In genomic region chr14:52837451-52837850, GRCh38 we compare ENCODE assay signal across 16 cellular contexts. TPM values are rescaled to one million over a fixed set of nuclear protein-coding genes. Genes with fewer than 3 reads are reported as not detected.
A peak's percentile ranks its signal among the peaks of the same experiment; 100 is the strongest.
DNase-seq lines count a peak whose midpoint lies in the region; ATAC-seq and TF ChIP-seq lines count a peak whose summit lies in the region.
"Had no signal": no experiment of that assay in that cellular context is flagged by ENCODE, and none has a peak within 500 bp of the region (broad histone marks: within the 10 kb centered on the region; RNA-seq: fewer than 3 reads in every experiment).

No MANE protein-coding gene starts in this region.

- no peaks in the 10 kb centered on the region for H3K79me2 ChIP-seq in H9 (ENCODE audit: insufficient read depth, low read length)
- H3K79me2 ChIP-seq in mesendoderm (ENCODE audit: control insufficient read depth, insufficient read depth, low read length), result no peaks in the 10 kb centered on the region

- no CpG with 5 or more reads among the region's 7 CpGs for WGBS in H9 (ENCODE audit: extremely low coverage, insufficient read length, low lambda C conversion rate)
- WGBS in mesendoderm (ENCODE audit: extremely low coverage, insufficient coverage, low lambda C conversion rate), result no CpG with 5 or more reads among the region's 7 CpGs

- H3K23ac ChIP-seq in H9 (ENCODE audit: insufficient read length, low read depth, low read length) (no peak overlapping the region), mesendoderm (ENCODE audit: low read length) (no peak overlapping the region)

- POLR2A ChIA-PET in WTC11 (lab: Charles Lee), result no interaction called here
- POLR2A ChIA-PET in naive thymus-derived CD4-positive, alpha-beta T cell (lab: Charles Lee), result no interaction called here
- POLR2A ChIA-PET in activated CD4-positive, alpha-beta memory T cell treated with anti-CD3 and anti-CD28 coated beads for 36 hours (lab: Charles Lee), result no interaction called here

- no peak overlapping the region for H3K4me3 ChIP-seq in mesendoderm (ENCODE audit: low read length)
- H3K4me3 ChIP-seq in naive thymus-derived CD4-positive, alpha-beta T cell (ENCODE audit: low read length), result no peak overlapping the region

- no peaks in the 10 kb centered on the region for H4K20me1 ChIP-seq in H9 (ENCODE audit: control insufficient read depth, insufficient read depth, insufficient read length)

- DNase-seq in H9 (no peak), WTC11 (ENCODE audit: low spot score) (no peak), mesendoderm (no peak), NCI-H1436 treated with DMSO at 0.1 percent for 48 hours (lab: John Stamatoyannopoulos, UW) (no peak), dedifferentiated amniotic fluid mesenchymal stem cell (ENCODE audit: extremely low spot score) (no peak)
- no peak for DNase-seq in naive thymus-derived CD4-positive, alpha-beta T cell
- DNase-seq in activated CD4-positive, alpha-beta memory T cell treated with anti-CD3 and anti-CD28 coated beads for 36 hours, result no peak
- DNase-seq: C1 segment of cervical spinal cord; CD4-positive, alpha-beta T cell; DMS79; EL; GOT3; HCEC 1CT; HFFc6 had no signal

- no peak overlapping the region for H2BK20ac ChIP-seq in H9 (ENCODE audit: low read depth, low read length, poor library complexity, severe bottlenecking)

- no peak overlapping the region for H3K4ac ChIP-seq in H9 (ENCODE audit: low read depth, low read length)
- H3K4ac ChIP-seq in mesendoderm (ENCODE audit: low read depth, low read length), result no peak overlapping the region

- H3K4me3 Mint-ChIP-seq in H9 (no peak overlapping the region), WTC11 (no peak overlapping the region)
- H3K4me3 Mint-ChIP-seq in naive thymus-derived CD4-positive, alpha-beta T cell, result no peak overlapping the region
- no peak overlapping the region for H3K4me3 Mint-ChIP-seq in activated CD4-positive, alpha-beta memory T cell treated with anti-CD3 and anti-CD28 coated beads for 36 hours
- H3K4me3 Mint-ChIP-seq: B cell; CD4-positive, alpha-beta T cell; HFFc6 had no signal

- H3K36me3 ChIP-seq in mesendoderm (ENCODE audit: control insufficient read depth, insufficient read depth, low read length), result no peaks in the 10 kb centered on the region
- H3K36me3 ChIP-seq in naive thymus-derived CD4-positive, alpha-beta T cell (ENCODE audit: control insufficient read depth in 2 of 3, insufficient read depth in 3 of 3, low read length in 3 of 3), result no peaks in the 10 kb centered on the region

- H3K36me3 Mint-ChIP-seq in H9 (ENCODE audit: insufficient read depth in 1 of 3, low read depth in 3 of 3) (peaks cover 0 to 3% (median 0%) of the 10 kb centered on the region in 3 experiments; a peak in 2 of 7 replicates), WTC11 (no peaks in the 10 kb centered on the region)
- H3K36me3 Mint-ChIP-seq in naive thymus-derived CD4-positive, alpha-beta T cell, result no peaks in the 10 kb centered on the region
- no peaks in the 10 kb centered on the region for H3K36me3 Mint-ChIP-seq in activated CD4-positive, alpha-beta memory T cell treated with anti-CD3 and anti-CD28 coated beads for 36 hours

- H3K9ac ChIP-seq in H9 (ENCODE audit: extremely low read depth, insufficient read length, low read length) (no peak overlapping the region), mesendoderm (ENCODE audit: low read length) (no peak overlapping the region)

- no peaks in the 10 kb centered on the region for H3K23me2 ChIP-seq in H9 (ENCODE audit: insufficient read length, low read depth, low read length, poor library complexity, severe bottlenecking)

- peak overlapping the region; percentile 15 to 85 (median 68); a peak in 4 of 7 replicates for H3K27ac Mint-ChIP-seq in H9
- 0 out of 2 replicates have a peak overlapping the region, but pooled peaks have one; percentile 36 for H3K27ac Mint-ChIP-seq in WTC11
- H3K27ac Mint-ChIP-seq in naive thymus-derived CD4-positive, alpha-beta T cell, result no peak overlapping the region
- no peak overlapping the region for H3K27ac Mint-ChIP-seq in activated CD4-positive, alpha-beta memory T cell treated with anti-CD3 and anti-CD28 coated beads for 36 hours
- H3K27ac Mint-ChIP-seq: B cell; CD4-positive, alpha-beta T cell; HFFc6 had no signal

- no peak overlapping the region for H3K18ac ChIP-seq in H9 (ENCODE audit: insufficient read length, low read depth, low read length)
- peak overlapping the region; percentile 64 for H3K18ac ChIP-seq in mesendoderm (ENCODE audit: low read length)

- H2BK5ac ChIP-seq in H9 (ENCODE audit: insufficient read length, low read length) (no peak overlapping the region), mesendoderm (ENCODE audit: low read length) (peak overlapping the region; percentile 1)

- H3T11ph ChIP-seq in H9 (ENCODE audit: low read length), result no peak overlapping the region

- no peak for ATAC-seq in WTC11
- ATAC-seq in naive thymus-derived CD4-positive, alpha-beta T cell, result no peak

- H3K9me3 ChIP-seq in H9 (ENCODE audit: control insufficient read depth, low read depth, low read length), result no peaks in the 10 kb centered on the region
- no peaks in the 10 kb centered on the region for H3K9me3 ChIP-seq in naive thymus-derived CD4-positive, alpha-beta T cell (ENCODE audit: control insufficient read depth in 2 of 3, low read length in 3 of 3)

- H3K14ac ChIP-seq in H9 (ENCODE audit: insufficient read depth, low read length), result no peak overlapping the region

- H3K27me3 Mint-ChIP-seq in H9 (ENCODE audit: low read depth), result no peaks in the 10 kb centered on the region
- H3K27me3 Mint-ChIP-seq in WTC11 (ENCODE audit: low read depth), result no peaks in the 10 kb centered on the region
- peaks cover 0 to 7% (median 0%) of the 10 kb centered on the region in 5 donors for H3K27me3 Mint-ChIP-seq in naive thymus-derived CD4-positive, alpha-beta T cell
- peaks cover 2% of the 10 kb centered on the region for H3K27me3 Mint-ChIP-seq in activated CD4-positive, alpha-beta memory T cell treated with anti-CD3 and anti-CD28 coated beads for 36 hours
- H3K27me3 Mint-ChIP-seq: CD4-positive, alpha-beta T cell had no signal

- no peak overlapping the region for H2BK15ac ChIP-seq in H9 (ENCODE audit: low read depth, low read length)
- H2BK15ac ChIP-seq in mesendoderm (replicated peaks; ENCODE audit: low read depth), result peak overlapping the region; percentile 75

- H3K4me1 ChIP-seq in H9 (ENCODE audit: insufficient read depth, low read length) (no peaks in the 10 kb centered on the region; the same call in 1 of the 2 replicates), mesendoderm (ENCODE audit: control insufficient read depth, low read depth, low read length) (peaks cover 7% of the 10 kb centered on the region)
- no peaks in the 10 kb centered on the region for H3K4me1 ChIP-seq in naive thymus-derived CD4-positive, alpha-beta T cell (ENCODE audit: control insufficient read depth in 2 of 2, insufficient read depth in 2 of 2, low read length in 2 of 2)

- no peaks in the 10 kb centered on the region for H3K27me3 ChIP-seq in H9 (ENCODE audit: insufficient read depth, low read length)
- no peaks in the 10 kb centered on the region for H3K27me3 ChIP-seq in mesendoderm (ENCODE audit: insufficient read depth, low read length, poor library complexity)
- no peaks in the 10 kb centered on the region for H3K27me3 ChIP-seq in naive thymus-derived CD4-positive, alpha-beta T cell (ENCODE audit: control insufficient read depth in 2 of 2, insufficient read depth in 2 of 2, low read length in 2 of 2)

- no peak overlapping the region for H2AFZ ChIP-seq in H9 (ENCODE audit: low read length)

- no peak overlapping the region for H2BK12ac ChIP-seq in H9 (ENCODE audit: insufficient read length, low read depth, low read length)

- H3K9me3 Mint-ChIP-seq in H9 (peaks cover 2 to 7% of the 10 kb centered on the region in 2 experiments; a peak in 2 of 5 replicates), WTC11 (peaks cover 4% of the 10 kb centered on the region; the same call in 1 of the 2 replicates)
- H3K9me3 Mint-ChIP-seq in naive thymus-derived CD4-positive, alpha-beta T cell, result peaks cover 0 to 2% (median 0%) of the 10 kb centered on the region in 11 donors
- no peaks in the 10 kb centered on the region for H3K9me3 Mint-ChIP-seq in activated CD4-positive, alpha-beta memory T cell treated with anti-CD3 and anti-CD28 coated beads for 36 hours
- H3K9me3 Mint-ChIP-seq: CD4-positive, alpha-beta T cell; HFFc6 had no signal

- H3K79me1 ChIP-seq in H9 (ENCODE audit: insufficient read depth, low read depth, low read length, poor library complexity, severe bottlenecking) (no peaks in the 10 kb centered on the region), mesendoderm (ENCODE audit: low read length) (no peaks in the 10 kb centered on the region)

- H3K27ac ChIP-seq in H9 (ENCODE audit: insufficient read length, low read depth, low read length) (no peak overlapping the region), mesendoderm (ENCODE audit: low read depth, low read length) (no peak overlapping the region)
- no peak overlapping the region for H3K27ac ChIP-seq in naive thymus-derived CD4-positive, alpha-beta T cell (ENCODE audit: low read depth, low read length)
- H3K27ac ChIP-seq: HL-60 had no signal

- no peak overlapping the region for H4K5ac ChIP-seq in H9 (ENCODE audit: insufficient read length, low read depth, low read length)
- H4K5ac ChIP-seq in mesendoderm (ENCODE audit: low read length), result no peak overlapping the region

- H3K56ac ChIP-seq in H9 (ENCODE audit: insufficient read length, low read depth, low read length) (no peak overlapping the region), mesendoderm (ENCODE audit: low read length) (no peak overlapping the region)

- H4K8ac ChIP-seq in H9 (replicated peaks; ENCODE audit: insufficient read length, low read depth, low read length) (no peak overlapping the region), mesendoderm (ENCODE audit: low read depth, low read length) (no peak overlapping the region)

- no peak for TF ChIP-seq CTCF in H9 (conservative IDR thresholded peaks at IDR 0.05)
- TF ChIP-seq CTCF in WTC11 (IDR thresholded peaks at IDR 0.05), result no peak

- H2BK120ac ChIP-seq in H9 (ENCODE audit: low read depth, low read length, poor library complexity, severe bottlenecking), result no peak overlapping the region
- H2BK120ac ChIP-seq in mesendoderm (ENCODE audit: low read depth, low read length), result no peak overlapping the region

- intact Hi-C loops in naive thymus-derived CD4-positive, alpha-beta T cell (cut with micrococcal nuclease), result no loop called here
- intact Hi-C loops in activated CD4-positive, alpha-beta memory T cell treated with anti-CD3 and anti-CD28 coated beads for 36 hours (cut with micrococcal nuclease), result no loop called here

- no peak overlapping the region for H2AK5ac ChIP-seq in H9 (ENCODE audit: insufficient read length, low read length)
- no peak overlapping the region for H2AK5ac ChIP-seq in mesendoderm (ENCODE audit: low read length)

- CTCF ChIA-PET in WTC11 (lab: Charles Lee), result interaction anchor here (0.5 to 0.7 kb wide), 2 partner anchors 9 to 63 kb away, joined by 4 to 5 read pairs; no protein-coding TSS in a partner anchor
- CTCF ChIA-PET in naive thymus-derived CD4-positive, alpha-beta T cell (lab: Charles Lee), result no interaction called here
- CTCF ChIA-PET in activated CD4-positive, alpha-beta memory T cell treated with anti-CD3 and anti-CD28 coated beads for 36 hours (lab: Charles Lee), result no interaction called here

- H3K4me2 ChIP-seq in H9 (ENCODE audit: insufficient read depth, insufficient read length, low read length) (no peak overlapping the region), mesendoderm (ENCODE audit: low read length) (no peak overlapping the region)

- peaks cover 27 to 29% of the 10 kb centered on the region in 2 experiments for H3K4me1 Mint-ChIP-seq in H9
- peaks cover 37% of the 10 kb centered on the region for H3K4me1 Mint-ChIP-seq in WTC11
- H3K4me1 Mint-ChIP-seq in naive thymus-derived CD4-positive, alpha-beta T cell, result no peaks in the 10 kb centered on the region
- H3K4me1 Mint-ChIP-seq in activated CD4-positive, alpha-beta memory T cell treated with anti-CD3 and anti-CD28 coated beads for 36 hours (ENCODE audit: low read depth), result no peaks in the 10 kb centered on the region

- no peak overlapping the region for H4K91ac ChIP-seq in H9 (ENCODE audit: insufficient read length, low read depth, low read length)

RNA-seq across cellular contexts. Expression of gene GNPNAT1, which starts 46.0 kb away (rescaled TPM):
- total RNA-seq in H9 (2021) (49.0 and 51.5 TPM in 2 replicates), WTC11 (2021) (39.5 to 43.5 TPM (median 43.5 TPM) in 3 replicates)
- 32.5 TPM for polyA plus RNA-seq in mesendoderm (2013, experiment 1 of 2)
- polyA plus RNA-seq in mesendoderm (2013, experiment 2 of 2), result 33.9 TPM
- total RNA-seq in naive thymus-derived CD4-positive, alpha-beta T cell, result 10 to 100 TPM in 1 of 5 experiments, 1 to 10 TPM in 4; 4.6 to 14.7 (median 8.5) TPM
- polyA plus RNA-seq in naive thymus-derived CD4-positive, alpha-beta T cell, result 10 to 100 TPM; 10.3 to 17.2 TPM
- 10 to 100 TPM; 30.4 to 31.4 TPM for total RNA-seq in activated CD4-positive, alpha-beta memory T cell treated with anti-CD3 and anti-CD28 coated beads for 36 hours

Comparison
In these comparisons a context has a peak if more than half of its experiments do, and no peak if none do; other contexts are left out.
1. H3K27ac Mint-ChIP-seq: peak in H9 (3 of 3) and WTC11 (single experiment); none in naive thymus-derived CD4-positive, alpha-beta T cell (0 of 9) and activated CD4-positive, alpha-beta memory T cell treated with anti-CD3 and anti-CD28 coated beads for 36 hours (single experiment).